10 cellular contexts compared by ENCODE assay signal in the genomic region with DNA sequence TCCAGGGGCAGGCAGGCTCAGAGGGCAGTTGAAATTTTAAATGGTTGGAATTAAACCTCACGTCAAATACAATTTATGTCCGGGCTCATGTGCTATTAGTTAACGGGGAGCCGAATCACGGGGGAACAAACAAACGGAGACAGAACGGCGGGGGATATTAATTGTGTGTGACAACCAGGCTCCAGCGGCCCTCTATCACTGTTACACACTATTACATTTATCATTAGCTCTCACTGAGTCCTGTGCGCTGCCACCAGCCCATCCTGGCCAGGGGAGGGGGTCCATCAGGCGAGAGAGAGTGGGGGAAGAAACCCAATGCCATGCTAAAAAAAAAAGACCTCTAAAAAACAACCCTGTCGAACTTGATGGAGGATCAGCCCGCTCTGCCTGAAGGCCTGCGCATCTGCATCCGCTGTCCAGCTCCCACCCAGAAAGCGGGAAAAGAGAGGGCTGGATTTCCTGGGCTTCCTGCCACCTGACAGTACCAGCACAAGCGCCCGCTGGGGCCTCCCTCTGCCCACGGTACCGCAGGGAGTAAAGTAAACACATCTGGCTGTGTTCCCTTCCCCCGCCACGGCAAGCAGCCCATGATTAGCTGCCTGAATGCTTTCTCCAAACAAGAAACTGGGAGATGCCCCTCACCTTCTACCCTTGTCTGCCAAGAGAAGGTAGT. TPM values are rescaled to one million over a fixed set of nuclear protein-coding genes. Genes with fewer than 3 reads are reported as not detected.
DNase-seq lines count a peak whose midpoint lies in the region; ATAC-seq, FAIRE-seq and TF ChIP-seq lines count a peak whose summit lies in the region.
"Had no signal": no experiment of that assay in that cellular context is flagged by ENCODE, and none has a peak within 500 bp of the region (broad histone marks: within the 10 kb centered on the region; RNA-seq: fewer than 3 reads in every experiment).

No MANE protein-coding gene starts in this region.

- TF ChIP-seq POLR2A in IMR-90 (IDR thresholded peaks at IDR 0.05; ENCODE audit: low read depth, low read length) (no peak), H1 (IDR thresholded peaks at IDR 0.05; ENCODE audit: control extremely low read depth in 1 of 2, low read depth in 2 of 2, low read length in 2 of 2) (no peak)

- in situ Hi-C loops in IMR-90 (cut with MboI; ENCODE audit: low sequenced_read_pairs) = no loop called here

- DNase-seq in IMR-90 (peak; percentile 55), NCI-H345 (lab: John Stamatoyannopoulos, UW) (peak; percentile 92), H1 (ENCODE audit: low read depth in 1 of 2, low spot score in 2 of 2) (no peak), retina (peak; percentile 91), RKO (ENCODE audit: low spot score) (no peak), AG08395 (ENCODE audit: low spot score) (no peak), cardiac septum (ENCODE audit: low spot score) (no peak)
- DNase-seq: effector memory CD4-positive, alpha-beta T cell had no signal

- TF ChIP-seq CTCF in IMR-90 (conservative IDR thresholded peaks at IDR 0.05; ENCODE audit: low read depth, low read length) (no peak), H1 (IDR thresholded peaks at IDR 0.05; ENCODE audit: control extremely low read depth in 1 of 3, insufficient read depth in 1 of 3, low read depth in 1 of 3, low read length in 3 of 3) (no peak)

- H3K79me2 ChIP-seq in H1 (ENCODE audit: control insufficient read depth in 1 of 2, insufficient read depth in 2 of 2, low read length in 2 of 2) = no peaks in the 10 kb centered on the region

- H3K79me1 ChIP-seq in IMR-90 (ENCODE audit: low read depth in 1 of 2, low read length in 2 of 2) = no peaks in the 10 kb centered on the region
- H3K79me1 ChIP-seq in H1 (ENCODE audit: low read depth, low read length) = no peaks in the 10 kb centered on the region

- no peaks in the 10 kb centered on the region for H3K23me2 ChIP-seq in H1 (ENCODE audit: low read depth, low read length)

- H3K23ac ChIP-seq in IMR-90 (ENCODE audit: low read depth, low read length) (no peak overlapping the region), H1 (ENCODE audit: insufficient read length) (no peak overlapping the region)

- no peak for TF ChIP-seq EP300 in H1 (IDR thresholded peaks at IDR 0.05; ENCODE audit: borderline replicate concordance in 1 of 2, low read depth in 2 of 2, low read length in 2 of 2)

- H3K9ac ChIP-seq in IMR-90 (ENCODE audit: low read depth, low read length) = no peak overlapping the region
- H3K9ac ChIP-seq in H1 (replicated peaks in 1 of 4; ENCODE audit: extremely low read depth in 1 of 4, low read depth in 3 of 4, low read length in 3 of 4) = no peak overlapping the region

- no TSS peak for BruUV-seq in IMR-90 (replicated peaks; lab: Mats Ljungman, UMichigan)

- H3K56ac ChIP-seq in IMR-90 (ENCODE audit: extremely low read depth, insufficient read depth, low read length) = no peak overlapping the region
- H3K56ac ChIP-seq in H1 (replicated peaks; ENCODE audit: insufficient read length, low read depth, low read length) = no peak overlapping the region

- H4K91ac ChIP-seq in IMR-90 (ENCODE audit: insufficient read depth, low read depth, low read length) (no peak overlapping the region), H1 (replicated peaks; ENCODE audit: insufficient read length, low read length) (no peak overlapping the region)

- dilution Hi-C loops in IMR-90 (cut with HindIII; ENCODE audit: low sequenced_read_pairs, unreplicated experiment) = no loop called here

- H4K5ac ChIP-seq in IMR-90 (ENCODE audit: low read depth, low read length) (no peak overlapping the region), H1 (ENCODE audit: insufficient read length, low read depth, low read length) (no peak overlapping the region)

- H4K8ac ChIP-seq in IMR-90 (ENCODE audit: low read depth in 2 of 2, low read length in 2 of 2) = no peak overlapping the region
- no peak overlapping the region for H4K8ac ChIP-seq in H1 (ENCODE audit: extremely low read depth, insufficient read depth, low read length)

- no peak for TF ChIP-seq RAD21 in IMR-90 (IDR thresholded peaks at IDR 0.05; ENCODE audit: low read length)
- TF ChIP-seq RAD21 in H1 (IDR thresholded peaks at IDR 0.05 in 1 of 2, conservative IDR thresholded peaks at IDR 0.05 in 1 of 2; ENCODE audit: low read depth in 2 of 2, low read length in 2 of 2) = no peak; a peak in 1 of 4 replicates

- CTCF ChIA-PET in IMR-90 (lab: Yijun Ruan, JAX) (interaction anchor here (1.1 to 1.4 kb wide), 2 partner anchors 22 to 33 kb away, joined by 3 read pairs; no protein-coding TSS in a partner anchor), H1 (lab: Charles Lee; ENCODE audit: partially characterized antibody) (interaction anchor here (0.7 to 2.0 kb wide), 8 partner anchors 12 to 123 kb away, joined by 3 to 11 read pairs (median 4); a partner anchor contains a TSS)

- H3K4ac ChIP-seq in IMR-90 (ENCODE audit: low read depth, low read length) = no peak overlapping the region
- no peak overlapping the region for H3K4ac ChIP-seq in H1 (replicated peaks; ENCODE audit: insufficient read length, low read depth, low read length)

- WGBS in IMR-90 (ENCODE audit: extremely low coverage in 2 of 2, insufficient read length in 1 of 2), 2 experiments = 0% methylated on average over 2 of the region's 22 CpGs; no CpG with 5 or more reads in 1 of the 2 experiments
- 70% methylated on average over 22 of the region's 22 CpGs; no CpG with 5 or more reads in 1 of the 2 experiments for WGBS in H1 (ENCODE audit: extremely low coverage in 1 of 2, insufficient coverage in 1 of 2, insufficient read length in 1 of 2, insufficient replicate concordance in 2 of 2, low coverage in 1 of 2, low lambda C conversion rate in 2 of 2, missing lambda C conversion rate in 1 of 2), 2 experiments

- no peaks in the 10 kb centered on the region for H3K9me3 ChIP-seq in IMR-90 (ENCODE audit: control insufficient read depth, insufficient read depth, low read length)
- H3K9me3 ChIP-seq in H1 (ENCODE audit: insufficient read depth in 2 of 2, low read depth in 1 of 2, low read length in 1 of 2) = no peaks in the 10 kb centered on the region

- no peaks in the 10 kb centered on the region; the same call in 1 of the 2 replicates for H3K4me1 ChIP-seq in IMR-90 (ENCODE audit: control insufficient read depth, insufficient read depth, low read length)
- peaks cover 12 to 36% (median 17%) of the 10 kb centered on the region in 4 experiments for H3K4me1 ChIP-seq in H1 (replicated peaks in 1 of 4; ENCODE audit: control insufficient read depth in 3 of 4, insufficient read depth in 4 of 4, low read length in 3 of 4)

- no peak overlapping the region for H2BK20ac ChIP-seq in IMR-90 (ENCODE audit: low read depth, low read length)
- H2BK20ac ChIP-seq in H1 (ENCODE audit: low read length) = no peak overlapping the region

- H3K4me3 ChIP-seq in IMR-90 (ENCODE audit: insufficient read depth, low read depth, low read length) = no peak overlapping the region
- H3K4me3 ChIP-seq in H1 (ENCODE audit: extremely low read depth in 1 of 4, insufficient read depth in 2 of 4, low read depth in 3 of 4, low read length in 4 of 4) = peak overlapping the region in 1 of 4 experiments; percentile 23; a peak in 1 of 8 replicates

- no peaks in the 10 kb centered on the region for H3K27me3 ChIP-seq in IMR-90 (ENCODE audit: control insufficient read depth, insufficient read depth, low read length)
- no peaks in the 10 kb centered on the region; a peak in 1 of 7 replicates for H3K27me3 ChIP-seq in H1 (replicated peaks in 1 of 4; ENCODE audit: control insufficient read depth in 3 of 4, extremely low read depth in 1 of 4, insufficient read depth in 3 of 4, low read length in 3 of 4)

- H3K18ac ChIP-seq in IMR-90 (ENCODE audit: low read depth, low read length) (no peak overlapping the region), H1 (ENCODE audit: extremely low read depth, low read length) (no peak overlapping the region; the same call in 1 of the 2 replicates)

- no peak overlapping the region for H2AK9ac ChIP-seq in IMR-90 (replicated peaks; ENCODE audit: low read depth, low read length, poor library complexity)

- POLR2A ChIA-PET in IMR-90 (lab: Charles Lee; ENCODE audit: unreplicated experiment) (no interaction called here), H1 (lab: Charles Lee; ENCODE audit: partially characterized antibody) (interaction anchor here (0.6 to 1.6 kb wide), 3 partner anchors 9 to 150 kb away, joined by 3 to 6 read pairs (median 5); no protein-coding TSS in a partner anchor)

- H2AK5ac ChIP-seq in IMR-90 (ENCODE audit: low read depth, low read length) (no peak overlapping the region), H1 (ENCODE audit: low read depth, low read length) (no peak overlapping the region)

- peak; percentile 59 for ATAC-seq in IMR-90 (ENCODE audit: low read depth)
- no peak for ATAC-seq in GM19395 (IDR thresholded peaks at IDR 0.05; ENCODE audit: unreplicated experiment)

- FAIRE-seq in H1 (lab: Jason Lieb, UNC) = no peak

- no peak overlapping the region for H2BK12ac ChIP-seq in H1 (ENCODE audit: low read depth, low read length)

- H3K14ac ChIP-seq in IMR-90 (replicated peaks; ENCODE audit: low read depth, low read length) (no peak overlapping the region), H1 (ENCODE audit: insufficient read length) (no peak overlapping the region)

- no peak overlapping the region for H2BK5ac ChIP-seq in IMR-90 (ENCODE audit: low read depth, low read length, poor library complexity, severe bottlenecking)
- H2BK5ac ChIP-seq in H1 (ENCODE audit: low read depth, low read length) = no peak overlapping the region

- H4K20me1 ChIP-seq in IMR-90 (ENCODE audit: insufficient read depth, low read length) = no peaks in the 10 kb centered on the region; the same call in 1 of the 2 replicates
- H4K20me1 ChIP-seq in H1 (replicated peaks in 1 of 2; ENCODE audit: control insufficient read depth in 1 of 2, insufficient read depth in 2 of 2, low read length in 2 of 2) = peaks cover 0 to 2% of the 10 kb centered on the region in 2 experiments

- peaks cover 6% of the 10 kb centered on the region; the same call in 1 of the 2 replicates for H3K9me1 ChIP-seq in IMR-90 (ENCODE audit: insufficient read depth, low read length)

- H3K27ac ChIP-seq in IMR-90 (ENCODE audit: insufficient read depth, low read length) (no peak overlapping the region), H1 (ENCODE audit: low read depth, low read length) (no peak overlapping the region)
- H3K27ac ChIP-seq: HL-60 had no signal

- H2BK15ac ChIP-seq in IMR-90 (ENCODE audit: low read depth, low read length) = no peak overlapping the region
- no peak overlapping the region for H2BK15ac ChIP-seq in H1 (ENCODE audit: low read length)

- H2AFZ ChIP-seq in IMR-90 (replicated peaks; ENCODE audit: low read length, poor library complexity) (no peak overlapping the region), H1 (ENCODE audit: low read length) (no peak overlapping the region)

- H2BK120ac ChIP-seq in IMR-90 (ENCODE audit: low read depth, low read length) = no peak overlapping the region
- no peak overlapping the region for H2BK120ac ChIP-seq in H1 (replicated peaks; ENCODE audit: low read depth, low read length)

- intact Hi-C loops in IMR-90 (cut with micrococcal nuclease) (no loop called here), cardiac septum (cut with DNase I) (no loop called here)

- H3K36me3 ChIP-seq in IMR-90 (ENCODE audit: control insufficient read depth, insufficient read depth, low read length) (peaks cover 48% of the 10 kb centered on the region), H1 (ENCODE audit: control insufficient read depth in 2 of 4, insufficient read depth in 4 of 4, low read length in 3 of 4) (peaks cover 0 to 10% (median 3%) of the 10 kb centered on the region in 4 experiments; a peak in 4 of 8 replicates)

- H3K4me2 ChIP-seq in IMR-90 (ENCODE audit: low read depth, low read length) (no peak overlapping the region), H1 (ENCODE audit: insufficient read depth in 1 of 2, low read depth in 2 of 2, low read length in 2 of 2) (peak overlapping the region; percentile 2 to 24; a peak in 3 of 4 replicates)

RNA-seq across cellular contexts. Expression of a gene that starts 41.7 kb away (rescaled TPM):
- 1.1 and 1.3 TPM in 2 replicates for total RNA-seq in IMR-90 (2012; rRNA removed)
- polyA plus RNA-seq in IMR-90 (2012; rRNA removed) = 0.11 and 0.43 TPM in 2 replicates
- 0.11 and 0.62 TPM in 2 replicates for polyA plus RNA-seq in IMR-90 (2012; cell fraction: cytosol; rRNA removed)
- 0.59 and 1.4 TPM in 2 replicates for polyA plus RNA-seq in IMR-90 (2012; cell fraction: nucleus; rRNA removed; ENCODE audit: low replicate concordance)
- total RNA-seq in H1 (2021; fragmentation: NEBNext Ultra II Directional; extraction: Animal tissue kit (Norgen Biotek cat#: 25700)) = 55.5 and 57.2 TPM in 2 replicates
- polyA plus RNA-seq in H1 (2011; rRNA removed) = 75.0 and 99.6 TPM in 2 replicates
- 70.3 TPM for polyA plus RNA-seq in H1 (2011; cell fraction: cytosol; rRNA removed)
- polyA plus RNA-seq in H1 (2011; cell fraction: nucleus; rRNA removed) = 39.1 TPM
- polyA plus RNA-seq in H1 (2012, experiment 1 of 2) = 46.5 to 58.4 TPM (median 54.3 TPM) in 4 replicates
- 39.4 TPM for polyA plus RNA-seq in H1 (2012, experiment 2 of 2)
- polyA plus RNA-seq in H1 (2013, experiment 1 of 2) = 51.2 TPM
- polyA plus RNA-seq in H1 (2013, experiment 2 of 2) = 48.0 TPM
- 68.1 and 68.2 TPM in 2 replicates for polyA minus RNA-seq in H1 (2011; rRNA and poly(A)+ RNA removed)
- polyA minus RNA-seq in H1 (2011; cell fraction: cytosol; rRNA and poly(A)+ RNA removed) = 15.8 TPM
- 28.2 TPM for polyA minus RNA-seq in H1 (2011; cell fraction: nucleus; rRNA and poly(A)+ RNA removed)
- 0.57 TPM for total RNA-seq in cardiac septum

Comparison
In these comparisons a context has a peak if more than half of its experiments do, and no peak if none do; other contexts are left out.
1. DNase-seq: peak in IMR-90 (single experiment), NCI-H345 (single experiment) and retina (single experiment); none in H1 (0 of 2), RKO (single experiment), AG08395 (single experiment) and cardiac septum (single experiment).
2. RNA of a gene that starts 41.7 kb away (total RNA-seq): 55.5 to 57.2 TPM in H1; 1.1 to 1.3 TPM in IMR-90 and 0.57 TPM in cardiac septum (single experiment); every median in the first group is over 10 times any median in the second.